1 cellular context compared by ENCODE assay signal in the genomic region with DNA sequence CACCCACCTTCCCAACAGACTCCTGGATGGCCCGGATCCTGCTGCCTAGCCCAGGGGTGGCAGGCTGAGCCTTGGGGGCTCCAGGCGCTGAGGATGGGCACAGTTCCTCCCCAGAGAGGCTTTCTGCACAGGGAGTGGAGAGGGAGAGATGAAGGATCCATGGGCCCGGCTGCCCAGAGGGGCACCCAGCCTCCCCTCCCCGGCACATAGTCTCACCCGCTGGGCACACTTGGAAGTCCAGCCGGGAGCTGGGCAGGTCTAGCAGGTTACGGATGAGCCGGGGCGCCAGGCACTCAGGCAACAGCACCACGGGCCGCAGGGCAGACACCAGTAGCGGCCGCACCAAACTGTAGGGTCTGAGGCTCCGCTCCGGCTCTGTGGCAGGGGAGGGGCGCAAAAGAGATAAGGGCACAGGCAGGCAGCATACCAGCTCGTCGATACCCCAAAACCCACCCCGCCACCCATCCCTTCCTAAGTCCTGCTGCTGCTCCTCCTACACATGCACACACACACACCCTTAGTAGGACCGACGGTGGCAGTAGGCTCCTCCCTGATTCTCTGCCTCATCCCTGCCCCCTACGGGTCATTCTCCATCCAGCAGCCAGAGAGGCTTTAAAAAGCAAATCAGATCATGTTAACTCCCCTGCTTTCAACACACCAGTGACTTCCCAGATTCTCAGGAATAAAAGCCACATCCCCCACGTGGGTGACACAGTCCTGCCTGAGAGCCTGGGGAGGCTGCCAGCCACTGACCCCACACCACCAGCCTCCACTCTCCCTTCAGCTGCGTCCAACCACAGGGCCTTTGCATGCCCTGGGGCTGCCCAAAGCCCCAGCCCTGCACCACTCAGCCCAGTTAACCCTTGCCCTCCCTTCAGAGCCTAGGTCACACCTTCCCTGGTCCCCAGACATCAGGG.
TF ChIP-seq lines count a peak whose summit lies in the region.

No MANE protein-coding gene starts in this region.

TF ChIP-seq in HepG2, 621 proteins besides CTCF, POLR2A, EP300 and RAD21:
- TF ChIP-seq STAG1 (CRISPR knock-in tag; IDR thresholded peaks at IDR 0.05) (peak; percentile 29), ZKSCAN1 (IDR thresholded peaks at IDR 0.05; ENCODE audit: low read length) (peak; percentile 96), RBFOX2 (IDR thresholded peaks at IDR 0.05; ENCODE audit: low read depth, low read length) (0 out of 2 replicates have a peak, but pooled peaks have one; percentile 20), ZMYM3 (CRISPR knock-in tag; IDR thresholded peaks at IDR 0.05) (peak; percentile 39; the same call in 1 of the 2 replicates), HNRNPL (IDR thresholded peaks at IDR 0.05; ENCODE audit: low read depth, low read length) (0 out of 2 replicates have a peak, but pooled peaks have one; percentile 26), ZNF136 (CRISPR knock-in tag; IDR thresholded peaks at IDR 0.05; ENCODE audit: low read depth) (no peak), FOSL1 (CRISPR knock-in tag; IDR thresholded peaks at IDR 0.05; ENCODE audit: borderline replicate concordance) (0 out of 2 replicates have a peak, but pooled peaks have one; percentile 9), ZNF652 (CRISPR knock-in tag; IDR thresholded peaks at IDR 0.05; ENCODE audit: borderline replicate concordance, low read depth) (peak; percentile 73), ZNF772 (CRISPR knock-in tag; IDR thresholded peaks at IDR 0.05) (no peak), SAP130 (CRISPR knock-in tag; IDR thresholded peaks at IDR 0.05; ENCODE audit: low read depth) (no peak)
TF ChIP-seq in HepG2: peak in this region for 7.
